In genomic region chr12:31518680-31519227, GRCh38 we compare ENCODE assay signal across 9 cellular contexts.
DNase-seq lines count a peak whose midpoint lies in the region; ATAC-seq and TF ChIP-seq lines count a peak whose summit lies in the region.
"Had no signal": no experiment of that assay in that cellular context is flagged by ENCODE, and none has a peak within 500 bp of the region (broad histone marks: within the 10 kb centered on the region; RNA-seq: fewer than 3 reads in every experiment).

No MANE protein-coding gene starts in this region.

- H3K9me2 ChIP-seq in SK-N-SH: no peaks in the 10 kb centered on the region
- no peaks in the 10 kb centered on the region for H3K9me2 ChIP-seq in hepatocyte (replicated peaks; ENCODE audit: insufficient read depth)

- H3K4me3 Mint-ChIP-seq in naive thymus-derived CD8-positive, alpha-beta T cell: no peak overlapping the region

- no peak overlapping the region for H3K27ac Mint-ChIP-seq in naive thymus-derived CD8-positive, alpha-beta T cell

- H3K27me3 Mint-ChIP-seq in naive thymus-derived CD8-positive, alpha-beta T cell: no peaks in the 10 kb centered on the region

- H3K27ac ChIP-seq in SK-N-SH (ENCODE audit: low read depth in 2 of 2, low read length in 1 of 2) (peak overlapping the region; percentile 90 to 97), hepatocyte (peak overlapping the region; percentile 66), tibial artery (peak overlapping the region; percentile 55 to 61)

- H3K9me3 Mint-ChIP-seq in naive thymus-derived CD8-positive, alpha-beta T cell: no peaks in the 10 kb centered on the region

- H3K27me3 ChIP-seq in SK-N-SH (ENCODE audit: insufficient read depth): no peaks in the 10 kb centered on the region
- H3K27me3 ChIP-seq in hepatocyte: no peaks in the 10 kb centered on the region
- H3K27me3 ChIP-seq in tibial artery: no peaks in the 10 kb centered on the region
- H3K27me3 ChIP-seq: BE2C had no signal

- peaks cover 33 to 45% of the 10 kb centered on the region in 2 experiments for H3K4me1 ChIP-seq in SK-N-SH (ENCODE audit: control insufficient read depth in 1 of 2, insufficient read depth in 2 of 2, low read depth in 1 of 2, low read length in 1 of 2)
- peaks cover 28% of the 10 kb centered on the region for H3K4me1 ChIP-seq in hepatocyte (ENCODE audit: insufficient read depth)
- H3K4me1 ChIP-seq in tibial artery: peaks cover 0 to 55% (median 19%) of the 10 kb centered on the region in 4 donors
- H3K4me1 ChIP-seq: BE2C had no signal

- peak; percentile 54 to 94 for TF ChIP-seq EP300 in SK-N-SH (IDR thresholded peaks at IDR 0.05; ENCODE audit: borderline replicate concordance in 1 of 2, low read depth in 1 of 2, low read length in 1 of 2)

- CTCF ChIA-PET in SK-N-SH (lab: Yijun Ruan, JAX): no interaction called here

- H3K79me2 ChIP-seq in SK-N-SH (ENCODE audit: insufficient read depth): peaks cover 73% of the 10 kb centered on the region
- H3K79me2 ChIP-seq in hepatocyte: peaks cover 62% of the 10 kb centered on the region

- no peaks in the 10 kb centered on the region for H3K9me3 ChIP-seq in SK-N-SH
- no peaks in the 10 kb centered on the region for H3K9me3 ChIP-seq in hepatocyte (ENCODE audit: low read depth)
- no peaks in the 10 kb centered on the region for H3K9me3 ChIP-seq in tibial artery
- H3K9me3 ChIP-seq: BE2C had no signal

- peak overlapping the region; percentile 64 for H3K9ac ChIP-seq in SK-N-SH

- no peaks in the 10 kb centered on the region for H3K36me3 Mint-ChIP-seq in naive thymus-derived CD8-positive, alpha-beta T cell

- POLR2A ChIA-PET in SK-N-SH (lab: Yijun Ruan, JAX): no interaction called here
- POLR2A ChIA-PET in naive thymus-derived CD8-positive, alpha-beta T cell (lab: Charles Lee): interaction anchor here (0.7 kb wide), 2 partner anchors 8 to 93 kb away, joined by 3 read pairs; no protein-coding TSS in a partner anchor

- intact Hi-C loops in tibial artery (cut with DNase I; ENCODE audit: low total_unique reads): no loop called here

- H2AFZ ChIP-seq in SK-N-SH (ENCODE audit: low read depth) (no peak overlapping the region), hepatocyte (no peak overlapping the region)

- no peaks in the 10 kb centered on the region for H3K4me1 Mint-ChIP-seq in naive thymus-derived CD8-positive, alpha-beta T cell

- peak; percentile 66 for DNase-seq in NCI-H2107 treated with DMSO at 0.1 percent for 48 hours (lab: John Stamatoyannopoulos, UW; ENCODE audit: unreplicated experiment)
- DNase-seq in NCI-H2107 (lab: John Stamatoyannopoulos, UW): no peak
- DNase-seq in SK-N-SH: peak; percentile 43
- DNase-seq in hepatocyte (ENCODE audit: low spot score): peak; percentile 58
- peak in 1 of 2 donors; percentile 66 for DNase-seq in tibial artery
- DNase-seq in naive thymus-derived CD8-positive, alpha-beta T cell: no peak
- DNase-seq: BE2C had no signal

- no peak for TF ChIP-seq CTCF in SK-N-SH (IDR thresholded peaks at IDR 0.05)
- TF ChIP-seq CTCF in hepatocyte (IDR thresholded peaks at IDR 0.05; ENCODE audit: poor library complexity): no peak
- no peak for TF ChIP-seq CTCF in tibial artery (IDR thresholded peaks at IDR 0.05)

- H3K36me3 ChIP-seq in SK-N-SH (replicated peaks in 1 of 2; ENCODE audit: control insufficient read depth in 1 of 2, insufficient read depth in 2 of 2, low read length in 1 of 2) (peaks cover 0 to 5% of the 10 kb centered on the region in 2 experiments), hepatocyte (replicated peaks; ENCODE audit: insufficient read depth, low read depth) (no peaks in the 10 kb centered on the region), tibial artery (no peaks in the 10 kb centered on the region)
- H3K36me3 ChIP-seq: BE2C had no signal

- 3% methylated on average over 4 of the region's 4 CpGs for WGBS in SK-N-SH (ENCODE audit: low lambda C conversion rate)
- 37% methylated on average over 4 of the region's 4 CpGs for WGBS in hepatocyte (ENCODE audit: low lambda C conversion rate, missing lambda C conversion rate)

- H3K4me3 ChIP-seq in SK-N-SH (ENCODE audit: low read depth in 2 of 2, low read length in 1 of 2) (no peak overlapping the region), hepatocyte (no peak overlapping the region), tibial artery (no peak overlapping the region)

- peaks cover 32% of the 10 kb centered on the region for H3F3A ChIP-seq in SK-N-SH (replicated peaks; ENCODE audit: insufficient read depth)

- H3K4me2 ChIP-seq in SK-N-SH (peak overlapping the region; percentile 53), hepatocyte (no peak overlapping the region)

- no peak for TF ChIP-seq RAD21 in SK-N-SH (IDR thresholded peaks at IDR 0.05; ENCODE audit: low read length)

- no peaks in the 10 kb centered on the region for H4K20me1 ChIP-seq in SK-N-SH (ENCODE audit: insufficient read depth)
- peaks cover 27% of the 10 kb centered on the region for H4K20me1 ChIP-seq in hepatocyte (ENCODE audit: insufficient read depth, poor library complexity, severe bottlenecking)

- ATAC-seq in naive thymus-derived CD8-positive, alpha-beta T cell: no peak
- ATAC-seq in GM19351 (IDR thresholded peaks at IDR 0.05; ENCODE audit: unreplicated experiment): no peak
- ATAC-seq in GM19324 (IDR thresholded peaks at IDR 0.05; ENCODE audit: low FRiP score, unreplicated experiment): no peak

TF ChIP-seq in SK-N-SH, 30 proteins besides CTCF, POLR2A, EP300 and RAD21 (continues in another document):
- no peak for TF ChIP-seq NRF1 (IDR thresholded peaks at IDR 0.05; ENCODE audit: low read depth, low read length)
- TF ChIP-seq GATA2 (CRISPR knock-in tag; IDR thresholded peaks at IDR 0.05): no peak
- no peak for TF ChIP-seq EZH2phosphoT487 (IDR thresholded peaks at IDR 0.05; ENCODE audit: borderline replicate concordance, low read depth)
- TF ChIP-seq RXRA (IDR thresholded peaks at IDR 0.05; ENCODE audit: borderline replicate concordance, low read depth): peak; percentile 72; the same call in 1 of the 2 replicates
- no peak for TF ChIP-seq USF1 (IDR thresholded peaks at IDR 0.05; ENCODE audit: borderline replicate concordance, low read depth)
- peak; percentile 70; the same call in 1 of the 2 replicates for TF ChIP-seq SIN3A (IDR thresholded peaks at IDR 0.05; ENCODE audit: borderline replicate concordance, low read depth, low read length)
- TF ChIP-seq USF2 (IDR thresholded peaks at IDR 0.05; ENCODE audit: borderline replicate concordance, low read depth, low read length): no peak
- peak; percentile 96 for TF ChIP-seq TEAD4 (IDR thresholded peaks at IDR 0.05; ENCODE audit: borderline replicate concordance, insufficient read depth)
- TF ChIP-seq FOSL2 (IDR thresholded peaks at IDR 0.05; ENCODE audit: borderline replicate concordance, low read depth): peak; percentile 95
- TF ChIP-seq MAX (IDR thresholded peaks at IDR 0.05; ENCODE audit: low read depth): peak; percentile 47; the same call in 1 of the 2 replicates
- TF ChIP-seq RFX5 (IDR thresholded peaks at IDR 0.05; ENCODE audit: low read length): no peak
- TF ChIP-seq JUND (IDR thresholded peaks at IDR 0.05): peak; percentile 98
- TF ChIP-seq FOXJ3 (CRISPR knock-in tag; IDR thresholded peaks at IDR 0.05): no peak
- TF ChIP-seq YY1 (IDR thresholded peaks at IDR 0.05; ENCODE audit: low read depth): no peak
- TF ChIP-seq IRF3 (IDR thresholded peaks at IDR 0.05; ENCODE audit: low read depth, low read length): no peak
- no peak for TF ChIP-seq MXI1 (IDR thresholded peaks at IDR 0.05; ENCODE audit: low read depth, low read length)
- TF ChIP-seq ELF1 (IDR thresholded peaks at IDR 0.05): no peak

Comparison
In these comparisons a context has a peak if more than half of its experiments do, and no peak if none do; other contexts are left out.
1. DNase-seq: peak in NCI-H2107 treated with DMSO at 0.1 percent for 48 hours (single experiment), SK-N-SH (single experiment) and hepatocyte (single experiment); none in NCI-H2107 (single experiment) and naive thymus-derived CD8-positive, alpha-beta T cell (0 of 10).
2. Peak in every context shown above with its lines, with median percentiles within 50 percentile points of each other: H3K27ac ChIP-seq.